ENCODE assay signal across 10 cellular contexts in the genomic region with DNA sequence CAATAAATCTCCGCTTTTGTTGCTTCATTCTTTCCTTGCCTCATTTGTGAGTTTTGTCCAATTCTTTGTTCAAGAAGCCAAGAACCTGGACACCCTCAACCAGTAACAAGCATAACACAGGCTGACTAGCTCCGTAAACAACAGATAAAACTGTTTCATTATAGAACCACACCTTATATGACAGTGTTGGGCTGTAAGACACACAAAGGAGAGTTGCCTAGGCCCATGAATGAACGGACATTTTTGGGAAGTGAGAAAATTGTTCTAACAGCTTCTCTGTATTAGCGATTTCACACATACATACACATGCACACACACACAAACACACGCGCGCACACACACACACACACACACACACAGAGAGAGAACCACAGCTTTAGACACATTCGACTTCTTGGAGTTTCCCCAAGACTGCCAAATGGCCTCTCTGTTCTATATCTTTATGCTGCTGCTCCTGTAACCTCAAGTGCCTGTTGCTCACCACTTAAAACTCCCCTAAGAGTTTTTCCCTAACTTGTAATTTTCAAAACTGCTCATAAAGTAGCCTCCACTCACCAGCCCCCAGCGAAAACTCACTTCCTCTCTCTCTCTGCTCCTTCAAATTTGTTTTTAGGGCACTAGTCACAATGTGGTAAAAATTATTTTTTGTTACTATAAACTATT. TPM values are rescaled to one million over a fixed set of nuclear protein-coding genes. Genes with fewer than 3 reads are reported as not detected.
A peak's percentile ranks its signal among the peaks of the same experiment; 100 is the strongest.
DNase-seq lines count a peak whose midpoint lies in the region; ATAC-seq and TF ChIP-seq lines count a peak whose summit lies in the region.
"Had no signal": no experiment of that assay in that cellular context is flagged by ENCODE, and none has a peak within 500 bp of the region (broad histone marks: within the 10 kb centered on the region; RNA-seq: fewer than 3 reads in every experiment).

No MANE protein-coding gene starts in this region.

- POLR2A ChIA-PET in HEK293 (lab: Yijun Ruan, JAX) = no interaction called here

- no peak for TF ChIP-seq POLR2A in sigmoid colon (IDR thresholded peaks at IDR 0.05)

- H2AFZ ChIP-seq in OCI-LY3 (ENCODE audit: low read depth, low read length) = no peak overlapping the region
- H2AFZ ChIP-seq: parathyroid adenoma had no signal

- 55 to 75% methylated on average over 9 of the region's 9 CpGs for WGBS in sigmoid colon, 2 donors

- H3K27me3 ChIP-seq in OCI-LY3 (ENCODE audit: low read depth, low read length) (no peaks in the 10 kb centered on the region), sigmoid colon (no peaks in the 10 kb centered on the region)

- H3K4me2 ChIP-seq in OCI-LY3 (ENCODE audit: low read length) = peak overlapping the region; percentile 87

- no peak for DNase-seq in activated CD4-positive, CD25-positive, alpha-beta regulatory T cell treated with anti-CD3 and anti-CD28 coated beads, Interleukin-2, amount 50 U/mL, for 72 hours
- DNase-seq in sigmoid colon = no peak
- DNase-seq in effector CD4-positive, alpha-beta T cell = no peak
- no peak for DNase-seq in NCI-H2107 treated with DMSO at 0.1 percent for 48 hours (lab: John Stamatoyannopoulos, UW; ENCODE audit: unreplicated experiment)
- no peak for DNase-seq in substantia nigra (lab: John Stamatoyannopoulos, UW)
- DNase-seq: NCI-H2081 treated with DMSO at 0.1 percent for 48 hours had no signal

- peaks cover 10% of the 10 kb centered on the region for H3K4me1 ChIP-seq in HEK293 (ENCODE audit: control insufficient read depth, insufficient read depth, low read length)
- peaks cover 100% of the 10 kb centered on the region for H3K4me1 ChIP-seq in OCI-LY3 (ENCODE audit: low read length)
- peaks cover 0 to 66% (median 40%) of the 10 kb centered on the region in 4 donors for H3K4me1 ChIP-seq in sigmoid colon
- H3K4me1 ChIP-seq: parathyroid adenoma had no signal

- peak; percentile 71 to 95 (median 86) for TF ChIP-seq EP300 in sigmoid colon (IDR thresholded peaks at IDR 0.05)

- ATAC-seq in activated CD4-positive, CD25-positive, alpha-beta regulatory T cell treated with anti-CD3 and anti-CD28 coated beads, Interleukin-2, amount 50 U/mL, for 24 hours = peak; percentile 67 to 72

- H4K20me1 ChIP-seq in OCI-LY3 (ENCODE audit: insufficient read depth, low read length) = peaks cover 90% of the 10 kb centered on the region

- intact Hi-C loops in sigmoid colon (cut with DNase I) = loop anchor here (5.0 to 10.0 kb wide), 4 partner anchors 36 to 837 kb away; a partner anchor contains a TSS

- H3K36me3 ChIP-seq in HEK293 (ENCODE audit: control insufficient read depth in 2 of 2, insufficient read depth in 1 of 2, low read length in 2 of 2) (peaks cover 0 to 21% of the 10 kb centered on the region in 2 experiments; a peak in 2 of 3 replicates), OCI-LY3 (replicated peaks; ENCODE audit: low read depth, low read length) (peaks cover 82% of the 10 kb centered on the region), sigmoid colon (no peaks in the 10 kb centered on the region)

- peak overlapping the region; percentile 62 for H3K9ac ChIP-seq in OCI-LY3 (ENCODE audit: low read length)
- H3K9ac ChIP-seq: parathyroid adenoma had no signal

- no peak for TF ChIP-seq CTCF in HEK293 (tag by site-specific recombination; IDR thresholded peaks at IDR 0.05)
- no peak for TF ChIP-seq CTCF in OCI-LY3 (IDR thresholded peaks at IDR 0.05; ENCODE audit: low read depth, low read length)
- no peak for TF ChIP-seq CTCF in sigmoid colon (IDR thresholded peaks at IDR 0.05)

- H3K79me2 ChIP-seq in OCI-LY3 (ENCODE audit: low read length) = peaks cover 100% of the 10 kb centered on the region
- H3K79me2 ChIP-seq: parathyroid adenoma had no signal

- H3K9me3 ChIP-seq in HEK293 (ENCODE audit: control insufficient read depth, insufficient read depth, low read depth, low read length) (no peaks in the 10 kb centered on the region), OCI-LY3 (ENCODE audit: insufficient read depth, low read length) (no peaks in the 10 kb centered on the region), sigmoid colon (no peaks in the 10 kb centered on the region)

- no peak overlapping the region for H3K27ac ChIP-seq in HEK293 (ENCODE audit: extremely low read depth, low read depth, low read length)
- H3K27ac ChIP-seq in OCI-LY3 (ENCODE audit: low read length) = peak overlapping the region; percentile 93
- peak overlapping the region in 3 of 4 donors; percentile 77 to 83 (median 83) for H3K27ac ChIP-seq in sigmoid colon
- H3K27ac ChIP-seq in substantia nigra (ENCODE audit: low read depth, low read length, poor library complexity, severe bottlenecking) = no peak overlapping the region
- H3K27ac ChIP-seq: parathyroid adenoma had no signal

- H3K4me3 ChIP-seq in HEK293 (ENCODE audit: low read depth, low read length) = no peak overlapping the region
- H3K4me3 ChIP-seq in OCI-LY3 (ENCODE audit: low read length) = peak overlapping the region; percentile 66
- H3K4me3 ChIP-seq in sigmoid colon = no peak overlapping the region

- CTCF ChIA-PET in HEK293 (lab: Yijun Ruan, JAX) = no interaction called here

TF ChIP-seq in HEK293, 187 proteins besides CTCF, POLR2A, EP300 and RAD21:
- TF ChIP-seq, protein P1, sequence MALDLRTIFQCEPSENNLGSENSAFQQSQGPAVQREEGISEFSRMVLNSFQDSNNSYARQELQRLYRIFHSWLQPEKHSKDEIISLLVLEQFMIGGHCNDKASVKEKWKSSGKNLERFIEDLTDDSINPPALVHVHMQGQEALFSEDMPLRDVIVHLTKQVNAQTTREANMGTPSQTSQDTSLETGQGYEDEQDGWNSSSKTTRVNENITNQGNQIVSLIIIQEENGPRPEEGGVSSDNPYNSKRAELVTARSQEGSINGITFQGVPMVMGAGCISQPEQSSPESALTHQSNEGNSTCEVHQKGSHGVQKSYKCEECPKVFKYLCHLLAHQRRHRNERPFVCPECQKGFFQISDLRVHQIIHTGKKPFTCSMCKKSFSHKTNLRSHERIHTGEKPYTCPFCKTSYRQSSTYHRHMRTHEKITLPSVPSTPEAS (tag by site-specific recombination; IDR thresholded peaks at IDR 0.05) = 0 out of 2 replicates have a peak, but pooled peaks have one; percentile 10
- peak; percentile 68 for TF ChIP-seq FEZF1 (tag by site-specific recombination; IDR thresholded peaks at IDR 0.05)
- TF ChIP-seq, protein P2, sequence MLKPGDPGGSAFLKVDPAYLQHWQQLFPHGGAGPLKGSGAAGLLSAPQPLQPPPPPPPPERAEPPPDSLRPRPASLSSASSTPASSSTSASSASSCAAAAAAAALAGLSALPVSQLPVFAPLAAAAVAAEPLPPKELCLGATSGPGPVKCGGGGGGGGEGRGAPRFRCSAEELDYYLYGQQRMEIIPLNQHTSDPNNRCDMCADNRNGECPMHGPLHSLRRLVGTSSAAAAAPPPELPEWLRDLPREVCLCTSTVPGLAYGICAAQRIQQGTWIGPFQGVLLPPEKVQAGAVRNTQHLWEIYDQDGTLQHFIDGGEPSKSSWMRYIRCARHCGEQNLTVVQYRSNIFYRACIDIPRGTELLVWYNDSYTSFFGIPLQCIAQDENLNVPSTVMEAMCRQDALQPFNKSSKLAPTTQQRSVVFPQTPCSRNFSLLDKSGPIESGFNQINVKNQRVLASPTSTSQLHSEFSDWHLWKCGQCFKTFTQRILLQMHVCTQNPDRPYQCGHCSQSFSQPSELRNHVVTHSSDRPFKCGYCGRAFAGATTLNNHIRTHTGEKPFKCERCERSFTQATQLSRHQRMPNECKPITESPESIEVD (tag by site-specific recombination; IDR thresholded peaks at IDR 0.05) = peak; percentile 28; the same call in 1 of the 2 replicates
- TF ChIP-seq, protein P3, sequence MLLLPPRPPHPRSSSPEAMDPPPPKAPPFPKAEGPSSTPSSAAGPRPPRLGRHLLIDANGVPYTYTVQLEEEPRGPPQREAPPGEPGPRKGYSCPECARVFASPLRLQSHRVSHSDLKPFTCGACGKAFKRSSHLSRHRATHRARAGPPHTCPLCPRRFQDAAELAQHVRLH (tag by site-specific recombination; IDR thresholded peaks at IDR 0.05) = no peak

RNA-seq across cellular contexts. Expression of a gene that starts 35.9 kb away (rescaled TPM):
- 10 to 100 TPM; 28.0 to 49.9 (median 45.0) TPM for total RNA-seq in sigmoid colon
- 100 to 1,000 TPM in 2 of 3 donors, 10 to 100 TPM in 1; 37.2 to 203 (median 118) TPM for polyA plus RNA-seq in sigmoid colon

Comparison
In these comparisons a context has a peak if more than half of its experiments do, and no peak if none do; other contexts are left out.
1. H3K27ac ChIP-seq: peak in OCI-LY3 (single experiment) and sigmoid colon (3 of 4); none in HEK293 (single experiment) and substantia nigra (single experiment).